8 cellular contexts compared by ENCODE assay signal in the genomic region with DNA sequence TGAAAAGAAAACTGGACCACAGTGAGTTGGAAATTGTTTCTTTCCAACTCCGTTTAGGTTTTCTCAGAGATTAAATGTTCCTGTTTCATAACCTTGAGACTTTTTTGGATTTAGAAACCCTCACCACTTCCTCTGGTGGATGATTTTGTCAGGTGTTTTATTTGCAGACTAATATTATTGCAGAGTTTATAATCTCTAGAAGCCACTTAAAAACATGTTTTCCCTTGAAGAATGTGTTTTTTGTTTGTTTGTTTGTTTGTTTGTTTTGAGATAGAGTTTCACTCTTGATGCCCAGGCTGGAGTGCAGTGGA. TPM values are rescaled to one million over a fixed set of nuclear protein-coding genes. Genes with fewer than 3 reads are reported as not detected.
DNase-seq lines count a peak whose midpoint lies in the region; ATAC-seq and TF ChIP-seq lines count a peak whose summit lies in the region.

No MANE protein-coding gene starts in this region.

- no peaks in the 10 kb centered on the region for H4K20me1 ChIP-seq in BLaER1

- peaks cover 24% of the 10 kb centered on the region for H3K4me1 ChIP-seq in BLaER1

- H3K4me3 ChIP-seq in BLaER1, result peak overlapping the region; percentile 93

- H3K9ac ChIP-seq in BLaER1, result peak overlapping the region; percentile 81

- ATAC-seq in GM19351 (IDR thresholded peaks at IDR 0.05; ENCODE audit: unreplicated experiment) (no peak), HG02884 (IDR thresholded peaks at IDR 0.05; ENCODE audit: unreplicated experiment) (no peak), GM19455 (IDR thresholded peaks at IDR 0.05; ENCODE audit: unreplicated experiment) (no peak)

- H3K27ac ChIP-seq in BLaER1, result peak overlapping the region; percentile 68; the same call in 1 of the 2 replicates

- H3K4me3 Mint-ChIP-seq in IgD-negative memory B cell (peak overlapping the region; percentile 97 to 99 (median 98)), chondrocyte (ENCODE audit: unreplicated experiment) (peak overlapping the region; percentile 99), nephron (peak overlapping the region; percentile 98 to 100 (median 99))

- H3K36me3 ChIP-seq in BLaER1, result no peaks in the 10 kb centered on the region

- no peaks in the 10 kb centered on the region for H3K9me3 Mint-ChIP-seq in IgD-negative memory B cell
- H3K9me3 Mint-ChIP-seq in chondrocyte (ENCODE audit: low read depth), result no peaks in the 10 kb centered on the region
- H3K9me3 Mint-ChIP-seq in nephron, result no peaks in the 10 kb centered on the region

- peak overlapping the region; percentile 74 for H3K4me2 ChIP-seq in BLaER1

- no peaks in the 10 kb centered on the region for H3K9me3 ChIP-seq in BLaER1

- H3K27ac Mint-ChIP-seq in IgD-negative memory B cell, result peak overlapping the region in 2 of 3 donors; percentile 69 to 83
- peak overlapping the region; percentile 100 for H3K27ac Mint-ChIP-seq in chondrocyte (ENCODE audit: unreplicated experiment)
- peak overlapping the region; percentile 90 to 95 (median 92) for H3K27ac Mint-ChIP-seq in nephron

- DNase-seq in chondrocyte (ENCODE audit: low spot score) (no peak), GM19238 (ENCODE audit: insufficient read length, low spot score) (no peak)

- H3K36me3 Mint-ChIP-seq in IgD-negative memory B cell, result no peaks in the 10 kb centered on the region
- H3K36me3 Mint-ChIP-seq in chondrocyte (ENCODE audit: low read depth), result peaks cover 2% of the 10 kb centered on the region
- peaks cover 4% of the 10 kb centered on the region for H3K36me3 Mint-ChIP-seq in nephron (ENCODE audit: low read depth)

- TF ChIP-seq CTCF in chondrocyte (IDR thresholded peaks at IDR 0.05) (no peak), nephron (IDR thresholded peaks at IDR 0.05; ENCODE audit: unreplicated experiment in 3 of 3) (no peak)

- H3K27me3 Mint-ChIP-seq in IgD-negative memory B cell (no peaks in the 10 kb centered on the region), chondrocyte (ENCODE audit: low read depth) (no peaks in the 10 kb centered on the region), nephron (ENCODE audit: low read depth) (no peaks in the 10 kb centered on the region)

- H3K27me3 ChIP-seq in BLaER1, result no peaks in the 10 kb centered on the region

- peaks cover 11 to 14% (median 12%) of the 10 kb centered on the region in 3 donors for H3K4me1 Mint-ChIP-seq in IgD-negative memory B cell
- H3K4me1 Mint-ChIP-seq in chondrocyte (ENCODE audit: low read depth), result peaks cover 15% of the 10 kb centered on the region
- peaks cover 11% of the 10 kb centered on the region for H3K4me1 Mint-ChIP-seq in nephron

RNA-seq across cellular contexts. Expression of gene MICU1, which starts 0.5 kb away (rescaled TPM):
- polyA plus RNA-seq in IgD-negative memory B cell, result 24.4 TPM
- 42.1 to 48.0 TPM (median 42.7 TPM) in 3 replicates for total RNA-seq in chondrocyte
